ENCODE assay signal across 1 cellular context in the genomic region with DNA sequence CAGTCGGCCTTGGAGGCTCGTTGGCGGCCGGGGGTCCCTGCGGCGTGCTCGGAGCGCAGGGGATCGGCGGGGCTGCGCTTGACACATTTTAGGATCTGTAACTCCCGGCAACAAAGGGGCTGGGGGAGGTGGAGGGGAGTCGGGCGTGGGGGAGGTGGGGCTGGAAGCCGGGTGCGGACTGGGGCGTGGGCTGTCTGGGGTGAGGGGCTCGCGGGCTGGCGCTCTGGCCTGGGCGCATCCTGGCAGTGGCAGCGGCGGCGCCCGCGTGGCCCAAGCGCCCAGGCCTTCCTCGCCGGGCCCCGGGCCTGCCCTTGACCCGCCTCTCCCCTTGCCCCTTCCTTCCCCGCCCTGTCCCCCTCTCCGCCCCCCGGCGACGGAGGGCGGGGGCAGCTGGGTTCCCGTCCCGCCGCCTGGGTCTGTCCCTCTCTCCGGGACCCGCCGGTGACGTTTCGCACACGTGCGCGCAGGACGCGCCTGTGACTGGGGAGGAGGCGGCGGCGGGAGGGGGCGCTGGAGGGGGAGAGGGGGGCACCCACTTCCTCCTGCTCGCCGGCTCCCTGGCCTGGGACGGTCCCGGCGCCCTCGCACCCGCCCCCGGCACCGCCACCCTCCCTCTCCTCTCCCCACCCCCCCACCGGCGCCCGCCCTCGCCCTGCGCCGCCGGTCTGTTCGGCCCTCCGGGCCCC.
A peak's percentile ranks its signal among the peaks of the same experiment; 100 is the strongest.
TF ChIP-seq lines count a peak whose summit lies in the region.

No MANE protein-coding gene starts in this region.

TF ChIP-seq in GM12878, 131 proteins besides CTCF, POLR2A, EP300 and RAD21 (continued from another document):
- TF ChIP-seq, protein P1, sequence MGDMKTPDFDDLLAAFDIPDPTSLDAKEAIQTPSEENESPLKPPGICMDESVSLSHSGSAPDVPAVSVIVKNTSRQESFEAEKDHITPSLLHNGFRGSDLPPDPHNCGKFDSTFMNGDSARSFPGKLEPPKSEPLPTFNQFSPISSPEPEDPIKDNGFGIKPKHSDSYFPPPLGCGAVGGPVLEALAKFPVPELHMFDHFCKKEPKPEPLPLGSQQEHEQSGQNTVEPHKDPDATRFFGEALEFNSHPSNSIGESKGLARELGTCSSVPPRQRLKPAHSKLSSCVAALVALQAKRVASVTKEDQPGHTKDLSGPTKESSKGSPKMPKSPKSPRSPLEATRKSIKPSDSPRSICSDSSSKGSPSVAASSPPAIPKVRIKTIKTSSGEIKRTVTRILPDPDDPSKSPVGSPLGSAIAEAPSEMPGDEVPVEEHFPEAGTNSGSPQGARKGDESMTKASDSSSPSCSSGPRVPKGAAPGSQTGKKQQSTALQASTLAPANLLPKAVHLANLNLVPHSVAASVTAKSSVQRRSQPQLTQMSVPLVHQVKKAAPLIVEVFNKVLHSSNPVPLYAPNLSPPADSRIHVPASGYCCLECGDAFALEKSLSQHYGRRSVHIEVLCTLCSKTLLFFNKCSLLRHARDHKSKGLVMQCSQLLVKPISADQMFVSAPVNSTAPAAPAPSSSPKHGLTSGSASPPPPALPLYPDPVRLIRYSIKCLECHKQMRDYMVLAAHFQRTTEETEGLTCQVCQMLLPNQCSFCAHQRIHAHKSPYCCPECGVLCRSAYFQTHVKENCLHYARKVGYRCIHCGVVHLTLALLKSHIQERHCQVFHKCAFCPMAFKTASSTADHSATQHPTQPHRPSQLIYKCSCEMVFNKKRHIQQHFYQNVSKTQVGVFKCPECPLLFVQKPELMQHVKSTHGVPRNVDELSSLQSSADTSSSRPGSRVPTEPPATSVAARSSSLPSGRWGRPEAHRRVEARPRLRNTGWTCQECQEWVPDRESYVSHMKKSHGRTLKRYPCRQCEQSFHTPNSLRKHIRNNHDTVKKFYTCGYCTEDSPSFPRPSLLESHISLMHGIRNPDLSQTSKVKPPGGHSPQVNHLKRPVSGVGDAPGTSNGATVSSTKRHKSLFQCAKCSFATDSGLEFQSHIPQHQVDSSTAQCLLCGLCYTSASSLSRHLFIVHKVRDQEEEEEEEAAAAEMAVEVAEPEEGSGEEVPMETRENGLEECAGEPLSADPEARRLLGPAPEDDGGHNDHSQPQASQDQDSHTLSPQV (IDR thresholded peaks at IDR 0.05): no peak
- TF ChIP-seq CBX5 (IDR thresholded peaks at IDR 0.05; ENCODE audit: low read depth) (no peak), NRF1 (conservative IDR thresholded peaks at IDR 0.05; ENCODE audit: low read depth, low read length) (no peak), WRNIP1 (IDR thresholded peaks at IDR 0.05; ENCODE audit: borderline replicate concordance, low read depth, low read length) (no peak), SUPT20H (IDR thresholded peaks at IDR 0.05; ENCODE audit: borderline replicate concordance, control insufficient read depth, low read depth, low read length) (no peak), MYC (IDR thresholded peaks at IDR 0.05; ENCODE audit: insufficient read depth, insufficient read length, insufficient replicate concordance, low read length, severe bottlenecking) (peak; percentile 40), ETV6 (conservative IDR thresholded peaks at IDR 0.05 in 1 of 2, IDR thresholded peaks at IDR 0.05 in 1 of 2; ENCODE audit: borderline replicate concordance in 1 of 2, low read depth in 1 of 2) (no peak), PML (IDR thresholded peaks at IDR 0.05; ENCODE audit: low read length) (no peak), CREB1 (IDR thresholded peaks at IDR 0.05; ENCODE audit: low read depth) (peak; percentile 92), PAX5 (IDR thresholded peaks at IDR 0.05; ENCODE audit: borderline replicate concordance, low read depth, low read length) (peak; percentile 38; the same call in 1 of the 2 replicates), NFXL1 (IDR thresholded peaks at IDR 0.05; ENCODE audit: borderline replicate concordance) (no peak), BCL11A (IDR thresholded peaks at IDR 0.05; ENCODE audit: low read depth, low read length) (no peak), IKZF2 (IDR thresholded peaks at IDR 0.05) (no peak), JUNB (IDR thresholded peaks at IDR 0.05) (no peak), BRCA1 (IDR thresholded peaks at IDR 0.05; ENCODE audit: low read depth, low read length) (no peak), STAT3 (IDR thresholded peaks at IDR 0.05; ENCODE audit: low read depth, low read length) (no peak)
- TF ChIP-seq, protein P2, sequence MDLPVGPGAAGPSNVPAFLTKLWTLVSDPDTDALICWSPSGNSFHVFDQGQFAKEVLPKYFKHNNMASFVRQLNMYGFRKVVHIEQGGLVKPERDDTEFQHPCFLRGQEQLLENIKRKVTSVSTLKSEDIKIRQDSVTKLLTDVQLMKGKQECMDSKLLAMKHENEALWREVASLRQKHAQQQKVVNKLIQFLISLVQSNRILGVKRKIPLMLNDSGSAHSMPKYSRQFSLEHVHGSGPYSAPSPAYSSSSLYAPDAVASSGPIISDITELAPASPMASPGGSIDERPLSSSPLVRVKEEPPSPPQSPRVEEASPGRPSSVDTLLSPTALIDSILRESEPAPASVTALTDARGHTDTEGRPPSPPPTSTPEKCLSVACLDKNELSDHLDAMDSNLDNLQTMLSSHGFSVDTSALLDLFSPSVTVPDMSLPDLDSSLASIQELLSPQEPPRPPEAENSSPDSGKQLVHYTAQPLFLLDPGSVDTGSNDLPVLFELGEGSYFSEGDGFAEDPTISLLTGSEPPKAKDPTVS (IDR thresholded peaks at IDR 0.05; ENCODE audit: low read depth, low read length): no peak
- TF ChIP-seq, protein P3, sequence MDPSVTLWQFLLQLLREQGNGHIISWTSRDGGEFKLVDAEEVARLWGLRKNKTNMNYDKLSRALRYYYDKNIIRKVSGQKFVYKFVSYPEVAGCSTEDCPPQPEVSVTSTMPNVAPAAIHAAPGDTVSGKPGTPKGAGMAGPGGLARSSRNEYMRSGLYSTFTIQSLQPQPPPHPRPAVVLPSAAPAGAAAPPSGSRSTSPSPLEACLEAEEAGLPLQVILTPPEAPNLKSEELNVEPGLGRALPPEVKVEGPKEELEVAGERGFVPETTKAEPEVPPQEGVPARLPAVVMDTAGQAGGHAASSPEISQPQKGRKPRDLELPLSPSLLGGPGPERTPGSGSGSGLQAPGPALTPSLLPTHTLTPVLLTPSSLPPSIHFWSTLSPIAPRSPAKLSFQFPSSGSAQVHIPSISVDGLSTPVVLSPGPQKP (IDR thresholded peaks at IDR 0.05; ENCODE audit: low read depth, low read length): no peak
- TF ChIP-seq, protein P4, sequence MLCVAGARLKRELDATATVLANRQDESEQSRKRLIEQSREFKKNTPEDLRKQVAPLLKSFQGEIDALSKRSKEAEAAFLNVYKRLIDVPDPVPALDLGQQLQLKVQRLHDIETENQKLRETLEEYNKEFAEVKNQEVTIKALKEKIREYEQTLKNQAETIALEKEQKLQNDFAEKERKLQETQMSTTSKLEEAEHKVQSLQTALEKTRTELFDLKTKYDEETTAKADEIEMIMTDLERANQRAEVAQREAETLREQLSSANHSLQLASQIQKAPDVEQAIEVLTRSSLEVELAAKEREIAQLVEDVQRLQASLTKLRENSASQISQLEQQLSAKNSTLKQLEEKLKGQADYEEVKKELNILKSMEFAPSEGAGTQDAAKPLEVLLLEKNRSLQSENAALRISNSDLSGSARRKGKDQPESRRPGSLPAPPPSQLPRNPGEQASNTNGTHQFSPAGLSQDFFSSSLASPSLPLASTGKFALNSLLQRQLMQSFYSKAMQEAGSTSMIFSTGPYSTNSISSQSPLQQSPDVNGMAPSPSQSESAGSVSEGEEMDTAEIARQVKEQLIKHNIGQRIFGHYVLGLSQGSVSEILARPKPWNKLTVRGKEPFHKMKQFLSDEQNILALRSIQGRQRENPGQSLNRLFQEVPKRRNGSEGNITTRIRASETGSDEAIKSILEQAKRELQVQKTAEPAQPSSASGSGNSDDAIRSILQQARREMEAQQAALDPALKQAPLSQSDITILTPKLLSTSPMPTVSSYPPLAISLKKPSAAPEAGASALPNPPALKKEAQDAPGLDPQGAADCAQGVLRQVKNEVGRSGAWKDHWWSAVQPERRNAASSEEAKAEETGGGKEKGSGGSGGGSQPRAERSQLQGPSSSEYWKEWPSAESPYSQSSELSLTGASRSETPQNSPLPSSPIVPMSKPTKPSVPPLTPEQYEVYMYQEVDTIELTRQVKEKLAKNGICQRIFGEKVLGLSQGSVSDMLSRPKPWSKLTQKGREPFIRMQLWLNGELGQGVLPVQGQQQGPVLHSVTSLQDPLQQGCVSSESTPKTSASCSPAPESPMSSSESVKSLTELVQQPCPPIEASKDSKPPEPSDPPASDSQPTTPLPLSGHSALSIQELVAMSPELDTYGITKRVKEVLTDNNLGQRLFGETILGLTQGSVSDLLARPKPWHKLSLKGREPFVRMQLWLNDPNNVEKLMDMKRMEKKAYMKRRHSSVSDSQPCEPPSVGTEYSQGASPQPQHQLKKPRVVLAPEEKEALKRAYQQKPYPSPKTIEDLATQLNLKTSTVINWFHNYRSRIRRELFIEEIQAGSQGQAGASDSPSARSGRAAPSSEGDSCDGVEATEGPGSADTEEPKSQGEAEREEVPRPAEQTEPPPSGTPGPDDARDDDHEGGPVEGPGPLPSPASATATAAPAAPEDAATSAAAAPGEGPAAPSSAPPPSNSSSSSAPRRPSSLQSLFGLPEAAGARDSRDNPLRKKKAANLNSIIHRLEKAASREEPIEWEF (IDR thresholded peaks at IDR 0.05; ENCODE audit: insufficient replicate concordance, low read depth, low read length): no peak
